In genomic region chr5:153463806-153464205, GRCh38 we compare ENCODE assay signal across 23 cellular contexts. TPM values are rescaled to one million over a fixed set of nuclear protein-coding genes. Genes with fewer than 3 reads are reported as not detected.
DNase-seq lines count a peak whose midpoint lies in the region; ATAC-seq and TF ChIP-seq lines count a peak whose summit lies in the region.
"Had no signal": no experiment of that assay in that cellular context is flagged by ENCODE, and none has a peak within 500 bp of the region (broad histone marks: within the 10 kb centered on the region; RNA-seq: fewer than 3 reads in every experiment).

No MANE protein-coding gene starts in this region.

- H3K27ac ChIP-seq in hepatocyte: peak overlapping the region; percentile 82
- H3K27ac ChIP-seq: adrenal gland, gastroesophageal sphincter had no signal

- TF ChIP-seq CTCF in astrocyte of the spinal cord (IDR thresholded peaks at IDR 0.05; ENCODE audit: low read depth, low read length) (no peak), hepatocyte (IDR thresholded peaks at IDR 0.05; ENCODE audit: poor library complexity) (no peak), type B pancreatic cell (conservative IDR thresholded peaks at IDR 0.05) (no peak)

- no peaks in the 10 kb centered on the region for H4K20me1 ChIP-seq in hepatocyte (ENCODE audit: insufficient read depth, poor library complexity, severe bottlenecking)

- H3K79me2 ChIP-seq in hepatocyte: no peaks in the 10 kb centered on the region

- ATAC-seq in GM18909 (IDR thresholded peaks at IDR 0.05; ENCODE audit: poor library complexity, unreplicated experiment): no peak
- ATAC-seq: gastroesophageal sphincter; mucosa of descending colon; stimulated activated memory B cell treated with anti-CD40 and anti-IgM and Interleukin-4, amounts not matched to agents 10 μg/mL and 1 μg/mL and 100 μg/mL, for 72 hours had no signal

- H3K36me3 Mint-ChIP-seq in type B pancreatic cell: no peaks in the 10 kb centered on the region
- H3K36me3 Mint-ChIP-seq: CD4-positive, alpha-beta memory T cell; immature natural killer cell; stimulated activated memory B cell treated with anti-CD40 and anti-IgM and Interleukin-4, amounts not matched to agents 10 μg/mL and 1 μg/mL and 100 μg/mL, for 72 hours had no signal

- H3K9me3 Mint-ChIP-seq in type B pancreatic cell: no peaks in the 10 kb centered on the region
- H3K9me3 Mint-ChIP-seq: stimulated activated memory B cell treated with anti-CD40 and anti-IgM and Interleukin-4, amounts not matched to agents 10 μg/mL and 1 μg/mL and 100 μg/mL, for 72 hours; T-helper 2 cell treated with Interferon-gamma antibody and Interleukin-4, amounts not matched to agents 5 μg/mL and 100 μg/mL, for 36 hours had no signal

- no peak overlapping the region for H3K27ac Mint-ChIP-seq in type B pancreatic cell
- H3K27ac Mint-ChIP-seq: CD4-positive, alpha-beta memory T cell; immature natural killer cell; stimulated activated memory B cell treated with anti-CD40 and anti-IgM and Interleukin-4, amounts not matched to agents 10 μg/mL and 1 μg/mL and 100 μg/mL, for 72 hours; T-helper 2 cell treated with Interferon-gamma antibody and Interleukin-4, amounts not matched to agents 5 μg/mL and 100 μg/mL, for 36 hours had no signal

- H3K27me3 ChIP-seq in hepatocyte: peaks cover 4% of the 10 kb centered on the region
- H3K27me3 ChIP-seq: adrenal gland, gastroesophageal sphincter had no signal

- no peak overlapping the region for H2AFZ ChIP-seq in hepatocyte

- no peaks in the 10 kb centered on the region for H3K36me3 ChIP-seq in hepatocyte (replicated peaks; ENCODE audit: insufficient read depth, low read depth)
- H3K36me3 ChIP-seq: adrenal gland, gastroesophageal sphincter had no signal

- H3K27me3 Mint-ChIP-seq in type B pancreatic cell: peaks cover 3% of the 10 kb centered on the region
- H3K27me3 Mint-ChIP-seq: CD4-positive, alpha-beta memory T cell; stimulated activated memory B cell treated with anti-CD40 and anti-IgM and Interleukin-4, amounts not matched to agents 10 μg/mL and 1 μg/mL and 100 μg/mL, for 72 hours had no signal

- DNase-seq in HT1080 (ENCODE audit: low read depth) (peak; percentile 76), astrocyte of the spinal cord (ENCODE audit: low read depth, low spot score) (peak; percentile 16), hepatocyte (ENCODE audit: low spot score) (peak; percentile 60), NCI-H2107 treated with DMSO at 0.1 percent for 48 hours (lab: John Stamatoyannopoulos, UW; ENCODE audit: unreplicated experiment) (no peak), islet precursor cell (no peak), type B pancreatic cell (ENCODE audit: extremely low spot score, unreplicated experiment) (no peak)
- DNase-seq: activated CD4-positive, alpha-beta T cell treated with anti-CD3 and anti-CD28 coated beads, Interleukin-2, amount 50 U/mL, for 1 hour; activated T-cell treated with anti-CD3 and anti-CD28 coated beads, Interleukin-2, amount 50 U/mL, for 48 hours; adrenal gland; CD4-positive, alpha-beta memory T cell; cortex of kidney; immature natural killer cell; Karpas-422; mucosa of descending colon; NCI-H1930; NCI-H748 treated with DMSO at 0.1 percent for 48 hours; stimulated activated CD4-positive, alpha-beta T cell treated with anti-CD3 and anti-CD28 coated beads, Interleukin-4, amount 100 ng/mL, for 4 hours had no signal

- peak overlapping the region; percentile 38 for H3K4me2 ChIP-seq in hepatocyte

- no peak overlapping the region for H3K4me3 Mint-ChIP-seq in type B pancreatic cell
- H3K4me3 Mint-ChIP-seq: CD4-positive, alpha-beta memory T cell; immature natural killer cell; stimulated activated memory B cell treated with anti-CD40 and anti-IgM and Interleukin-4, amounts not matched to agents 10 μg/mL and 1 μg/mL and 100 μg/mL, for 72 hours; T-helper 2 cell treated with Interferon-gamma antibody and Interleukin-4, amounts not matched to agents 5 μg/mL and 100 μg/mL, for 36 hours had no signal

- H3K4me1 Mint-ChIP-seq in type B pancreatic cell (ENCODE audit: unreplicated experiment): no peaks in the 10 kb centered on the region
- H3K4me1 Mint-ChIP-seq: CD4-positive, alpha-beta memory T cell; immature natural killer cell; stimulated activated memory B cell treated with anti-CD40 and anti-IgM and Interleukin-4, amounts not matched to agents 10 μg/mL and 1 μg/mL and 100 μg/mL, for 72 hours had no signal

- H3K9me2 ChIP-seq in hepatocyte (replicated peaks; ENCODE audit: insufficient read depth): no peaks in the 10 kb centered on the region

- H3K4me3 ChIP-seq in astrocyte of the spinal cord (ENCODE audit: low read depth, low read length): no peak overlapping the region
- H3K4me3 ChIP-seq in hepatocyte: no peak overlapping the region
- H3K4me3 ChIP-seq: adrenal gland, gastroesophageal sphincter, mucosa of descending colon had no signal

- 62% methylated on average over 2 of the region's 2 CpGs for WGBS in hepatocyte (ENCODE audit: low lambda C conversion rate, missing lambda C conversion rate)

- H3K9me3 ChIP-seq in hepatocyte (ENCODE audit: low read depth): no peaks in the 10 kb centered on the region
- H3K9me3 ChIP-seq: adrenal gland, gastroesophageal sphincter, mucosa of descending colon had no signal

- no peaks in the 10 kb centered on the region for H3K4me1 ChIP-seq in hepatocyte (ENCODE audit: insufficient read depth)
- H3K4me1 ChIP-seq: adrenal gland had no signal

- in situ Hi-C loops in astrocyte of the spinal cord (cut with HindIII; ENCODE audit: low sequenced_read_pairs): no loop called here

RNA-seq across cellular contexts. Expression of gene GRIA1, which starts 26.7 kb away (rescaled TPM):
- 0.13 and 0.33 TPM in 2 replicates for total RNA-seq in HT1080 (2014; rRNA removed; shearing (Covaris generic))
- polyA plus RNA-seq in HT1080 (2015; cell fraction: cytosol; rRNA removed): 0.05 TPM in 1 of 2 replicates, not detected in the other
- polyA plus RNA-seq in HT1080 (2015; cell fraction: nucleus; rRNA removed): not detected in 2 replicates
- total RNA-seq in hepatocyte (0.50 and 0.64 TPM in 2 replicates), type B pancreatic cell (ENCODE audit: low replicate concordance) (0.86 and 18.0 TPM in 2 replicates)
- 0.29 and 0.54 TPM in 2 replicates for polyA plus RNA-seq in hepatocyte
- total RNA-seq: CD4-positive, alpha-beta memory T cell; H4; pulmonary artery endothelial cell had no signal
- polyA plus RNA-seq: CD4-positive, alpha-beta memory T cell; immature natural killer cell had no signal

Comparison
In these comparisons a context has a peak if more than half of its experiments do, and no peak if none do; other contexts are left out.
1. DNase-seq: peak in HT1080 (single experiment), astrocyte of the spinal cord (single experiment) and hepatocyte (single experiment); none in NCI-H2107 treated with DMSO at 0.1 percent for 48 hours (single experiment), islet precursor cell (single experiment) and type B pancreatic cell (single experiment).